ENCODE assay signal across 1 cellular context in the genomic region with DNA sequence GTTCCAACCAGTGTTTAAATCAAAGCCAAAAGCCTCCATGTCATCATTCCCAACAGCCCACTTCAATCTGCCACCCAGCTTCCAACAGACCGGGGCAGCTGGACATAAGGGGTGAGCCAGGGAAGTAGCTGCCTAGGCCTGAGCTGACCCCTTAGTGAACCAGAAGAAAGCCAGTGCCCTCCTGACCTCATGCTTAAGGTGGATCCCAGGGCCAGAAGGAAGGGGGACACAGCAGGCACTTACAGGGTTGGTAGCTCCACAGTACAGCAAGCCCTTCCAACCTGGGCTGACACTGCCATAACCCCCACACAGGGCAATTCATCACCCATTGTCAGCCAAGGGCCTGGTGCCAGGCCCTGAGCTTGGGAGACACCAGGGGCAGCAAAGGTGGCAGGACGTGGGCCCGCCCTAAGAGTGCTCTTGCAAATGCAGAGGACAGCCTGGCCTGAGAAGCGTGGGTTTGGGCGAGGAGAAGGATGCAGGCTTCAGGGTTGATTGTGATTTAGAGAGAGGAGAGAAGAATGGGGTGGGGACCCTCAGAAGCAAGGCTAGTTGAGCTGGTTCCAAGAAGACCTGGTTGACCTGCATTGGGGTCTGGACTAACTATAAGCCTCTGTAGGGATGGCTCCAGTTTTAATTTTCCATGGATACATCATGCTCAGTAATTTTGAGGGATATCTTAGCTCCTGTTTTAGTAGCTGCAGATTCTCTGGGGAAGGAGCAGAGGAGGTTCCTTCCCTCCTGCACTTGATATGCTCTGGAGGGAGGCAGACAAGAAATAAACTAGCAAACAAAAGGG.
TF ChIP-seq lines count a peak whose summit lies in the region.

No MANE protein-coding gene starts in this region.

TF ChIP-seq in K562, 482 proteins besides CTCF, POLR2A, EP300 and RAD21:
- TF ChIP-seq PCBP2 (IDR thresholded peaks at IDR 0.05; ENCODE audit: low read depth, low read length, poor library complexity, severe bottlenecking): no peak
- no peak for TF ChIP-seq RBM15 (IDR thresholded peaks at IDR 0.05; ENCODE audit: insufficient read depth, low read length)
- 0 out of 2 replicates have a peak, but pooled peaks have one; percentile 34 for TF ChIP-seq ZNF644 (tag; IDR thresholded peaks at IDR 0.05; ENCODE audit: low read depth)
- TF ChIP-seq ZNF197 (CRISPR knock-in tag; IDR thresholded peaks at IDR 0.05; ENCODE audit: low read depth): no peak
- TF ChIP-seq ZNF785 (CRISPR knock-in tag; IDR thresholded peaks at IDR 0.05): no peak
- peak; percentile 39; the same call in 1 of the 2 replicates for TF ChIP-seq ZFX (CRISPR knock-in tag; IDR thresholded peaks at IDR 0.05)
- 0 out of 2 replicates have a peak, but pooled peaks have one; percentile 6 for TF ChIP-seq L3MBTL2 (IDR thresholded peaks at IDR 0.05)
TF ChIP-seq in K562: peak in this region for 3.
